1 cellular context compared by ENCODE assay signal in genomic region chr17:59964455-59965328, GRCh38.
TF ChIP-seq lines count a peak whose summit lies in the region.

A gene with protein sequence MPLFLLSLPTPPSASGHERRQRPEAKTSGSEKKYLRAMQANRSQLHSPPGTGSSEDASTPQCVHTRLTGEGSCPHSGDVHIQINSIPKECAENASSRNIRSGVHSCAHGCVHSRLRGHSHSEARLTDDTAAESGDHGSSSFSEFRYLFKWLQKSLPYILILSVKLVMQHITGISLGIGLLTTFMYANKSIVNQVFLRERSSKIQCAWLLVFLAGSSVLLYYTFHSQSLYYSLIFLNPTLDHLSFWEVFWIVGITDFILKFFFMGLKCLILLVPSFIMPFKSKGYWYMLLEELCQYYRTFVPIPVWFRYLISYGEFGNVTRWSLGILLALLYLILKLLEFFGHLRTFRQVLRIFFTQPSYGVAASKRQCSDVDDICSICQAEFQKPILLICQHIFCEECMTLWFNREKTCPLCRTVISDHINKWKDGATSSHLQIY (minus strand): TSS chr17:59964740. CDS start chr17:59964663, 77 bp downstream.

TF ChIP-seq in HepG2, 621 proteins besides CTCF, POLR2A, EP300 and RAD21 (continued from another document and continues in another):
- TF ChIP-seq, protein P1, sequence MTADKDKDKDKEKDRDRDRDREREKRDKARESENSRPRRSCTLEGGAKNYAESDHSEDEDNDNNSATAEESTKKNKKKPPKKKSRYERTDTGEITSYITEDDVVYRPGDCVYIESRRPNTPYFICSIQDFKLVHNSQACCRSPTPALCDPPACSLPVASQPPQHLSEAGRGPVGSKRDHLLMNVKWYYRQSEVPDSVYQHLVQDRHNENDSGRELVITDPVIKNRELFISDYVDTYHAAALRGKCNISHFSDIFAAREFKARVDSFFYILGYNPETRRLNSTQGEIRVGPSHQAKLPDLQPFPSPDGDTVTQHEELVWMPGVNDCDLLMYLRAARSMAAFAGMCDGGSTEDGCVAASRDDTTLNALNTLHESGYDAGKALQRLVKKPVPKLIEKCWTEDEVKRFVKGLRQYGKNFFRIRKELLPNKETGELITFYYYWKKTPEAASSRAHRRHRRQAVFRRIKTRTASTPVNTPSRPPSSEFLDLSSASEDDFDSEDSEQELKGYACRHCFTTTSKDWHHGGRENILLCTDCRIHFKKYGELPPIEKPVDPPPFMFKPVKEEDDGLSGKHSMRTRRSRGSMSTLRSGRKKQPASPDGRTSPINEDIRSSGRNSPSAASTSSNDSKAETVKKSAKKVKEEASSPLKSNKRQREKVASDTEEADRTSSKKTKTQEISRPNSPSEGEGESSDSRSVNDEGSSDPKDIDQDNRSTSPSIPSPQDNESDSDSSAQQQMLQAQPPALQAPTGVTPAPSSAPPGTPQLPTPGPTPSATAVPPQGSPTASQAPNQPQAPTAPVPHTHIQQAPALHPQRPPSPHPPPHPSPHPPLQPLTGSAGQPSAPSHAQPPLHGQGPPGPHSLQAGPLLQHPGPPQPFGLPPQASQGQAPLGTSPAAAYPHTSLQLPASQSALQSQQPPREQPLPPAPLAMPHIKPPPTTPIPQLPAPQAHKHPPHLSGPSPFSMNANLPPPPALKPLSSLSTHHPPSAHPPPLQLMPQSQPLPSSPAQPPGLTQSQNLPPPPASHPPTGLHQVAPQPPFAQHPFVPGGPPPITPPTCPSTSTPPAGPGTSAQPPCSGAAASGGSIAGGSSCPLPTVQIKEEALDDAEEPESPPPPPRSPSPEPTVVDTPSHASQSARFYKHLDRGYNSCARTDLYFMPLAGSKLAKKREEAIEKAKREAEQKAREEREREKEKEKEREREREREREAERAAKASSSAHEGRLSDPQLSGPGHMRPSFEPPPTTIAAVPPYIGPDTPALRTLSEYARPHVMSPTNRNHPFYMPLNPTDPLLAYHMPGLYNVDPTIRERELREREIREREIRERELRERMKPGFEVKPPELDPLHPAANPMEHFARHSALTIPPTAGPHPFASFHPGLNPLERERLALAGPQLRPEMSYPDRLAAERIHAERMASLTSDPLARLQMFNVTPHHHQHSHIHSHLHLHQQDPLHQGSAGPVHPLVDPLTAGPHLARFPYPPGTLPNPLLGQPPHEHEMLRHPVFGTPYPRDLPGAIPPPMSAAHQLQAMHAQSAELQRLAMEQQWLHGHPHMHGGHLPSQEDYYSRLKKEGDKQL (CRISPR knock-in tag; IDR thresholded peaks at IDR 0.05; ENCODE audit: low read depth) = no peak
- TF ChIP-seq SAFB2 (CRISPR knock-in tag; IDR thresholded peaks at IDR 0.05; ENCODE audit: borderline replicate concordance, low read depth) (peak; percentile 75), MLLT10 (CRISPR knock-in tag; IDR thresholded peaks at IDR 0.05) (no peak), REL (CRISPR knock-in tag; conservative IDR thresholded peaks at IDR 0.05) (0 out of 2 replicates have a peak, but pooled peaks have one; percentile 60), ZFP62 (CRISPR knock-in tag; IDR thresholded peaks at IDR 0.05) (no peak), ZNF670 (CRISPR knock-in tag; IDR thresholded peaks at IDR 0.05; ENCODE audit: borderline replicate concordance) (0 out of 2 replicates have a peak, but pooled peaks have one; percentile 43), HIC2 (CRISPR knock-in tag; IDR thresholded peaks at IDR 0.05; ENCODE audit: low read depth) (no peak), ZNF124 (CRISPR knock-in tag; IDR thresholded peaks at IDR 0.05) (no peak), HNRNPL (IDR thresholded peaks at IDR 0.05; ENCODE audit: low read depth, low read length) (0 out of 2 replicates have a peak, but pooled peaks have one; percentile 17), TFDP2 (CRISPR knock-in tag; IDR thresholded peaks at IDR 0.05) (peak; percentile 46), ZBTB1 (CRISPR knock-in tag; IDR thresholded peaks at IDR 0.05; ENCODE audit: borderline replicate concordance) (peak; percentile 54; the same call in 1 of the 2 replicates), TGIF2 (CRISPR knock-in tag; IDR thresholded peaks at IDR 0.05) (no peak), THAP11 (CRISPR knock-in tag; IDR thresholded peaks at IDR 0.05) (peak; percentile 56), ZNF704 (CRISPR knock-in tag; IDR thresholded peaks at IDR 0.05; ENCODE audit: borderline replicate concordance) (0 out of 2 replicates have a peak, but pooled peaks have one; percentile 23), ZNF569 (CRISPR knock-in tag; IDR thresholded peaks at IDR 0.05; ENCODE audit: borderline replicate concordance) (no peak), ZIK1 (CRISPR knock-in tag; IDR thresholded peaks at IDR 0.05; ENCODE audit: borderline replicate concordance, low read depth) (0 out of 2 replicates have a peak, but pooled peaks have one; percentile 56), ZFP41 (CRISPR knock-in tag; IDR thresholded peaks at IDR 0.05; ENCODE audit: borderline replicate concordance) (0 out of 2 replicates have a peak, but pooled peaks have one; percentile 52), ZBTB38 (CRISPR knock-in tag; IDR thresholded peaks at IDR 0.05) (peak; percentile 70), CBX5 (CRISPR knock-in tag; IDR thresholded peaks at IDR 0.05; ENCODE audit: borderline replicate concordance) (no peak), HOXA3 (CRISPR knock-in tag; IDR thresholded peaks at IDR 0.05) (peak; percentile 17; the same call in 1 of the 2 replicates), ZNF816 (CRISPR knock-in tag; IDR thresholded peaks at IDR 0.05; ENCODE audit: borderline replicate concordance) (no peak), ZGPAT (CRISPR knock-in tag; IDR thresholded peaks at IDR 0.05) (peak; percentile 70), HNF4G (IDR thresholded peaks at IDR 0.05; ENCODE audit: borderline replicate concordance, low read depth, low read length) (no peak), HNF4G (CRISPR knock-in tag; IDR thresholded peaks at IDR 0.05; ENCODE audit: borderline replicate concordance, low read depth) (no peak), ZNF383 (CRISPR knock-in tag; IDR thresholded peaks at IDR 0.05; ENCODE audit: borderline replicate concordance) (no peak), BCL6 (CRISPR knock-in tag; IDR thresholded peaks at IDR 0.05) (peak; percentile 83), ZNF234 (CRISPR knock-in tag; conservative IDR thresholded peaks at IDR 0.05) (no peak), SMARCC2 (IDR thresholded peaks at IDR 0.05) (no peak), ZNF709 (CRISPR knock-in tag; IDR thresholded peaks at IDR 0.05) (peak; percentile 70), ZNF678 (CRISPR knock-in tag; IDR thresholded peaks at IDR 0.05) (no peak), MYNN (CRISPR knock-in tag; IDR thresholded peaks at IDR 0.05; ENCODE audit: low read depth) (no peak), IRX3 (CRISPR knock-in tag; IDR thresholded peaks at IDR 0.05; ENCODE audit: borderline replicate concordance, low read depth) (peak; percentile 87; the same call in 1 of the 2 replicates), REXO4 (CRISPR knock-in tag; IDR thresholded peaks at IDR 0.05; ENCODE audit: borderline replicate concordance) (no peak), MYC (CRISPR knock-in tag; IDR thresholded peaks at IDR 0.05; ENCODE audit: borderline replicate concordance) (peak; percentile 36; the same call in 1 of the 2 replicates), TMF1 (CRISPR knock-in tag; IDR thresholded peaks at IDR 0.05; ENCODE audit: low read depth) (0 out of 2 replicates have a peak, but pooled peaks have one; percentile 48), SMYD3 (CRISPR knock-in tag; IDR thresholded peaks at IDR 0.05) (peak; percentile 61; the same call in 1 of the 2 replicates), STAT5B (CRISPR knock-in tag; IDR thresholded peaks at IDR 0.05) (peak; percentile 14; the same call in 1 of the 2 replicates), ZNF773 (CRISPR knock-in tag; IDR thresholded peaks at IDR 0.05; ENCODE audit: borderline replicate concordance) (no peak), GABPA (IDR thresholded peaks at IDR 0.05; ENCODE audit: low read depth, low read length) (no peak), GABPA (CRISPR knock-in tag; IDR thresholded peaks at IDR 0.05; ENCODE audit: low read depth) (no peak), ZNF614 (CRISPR knock-in tag; IDR thresholded peaks at IDR 0.05; ENCODE audit: borderline replicate concordance) (peak; percentile 53; the same call in 1 of the 2 replicates), FIP1L1 (IDR thresholded peaks at IDR 0.05; ENCODE audit: borderline replicate concordance, insufficient read depth, low read depth, low read length) (no peak), ZNF788 (CRISPR knock-in tag; IDR thresholded peaks at IDR 0.05; ENCODE audit: borderline replicate concordance) (peak; percentile 79), ETV6 (CRISPR knock-in tag; conservative IDR thresholded peaks at IDR 0.05) (no peak)
- TF ChIP-seq, protein P2, sequence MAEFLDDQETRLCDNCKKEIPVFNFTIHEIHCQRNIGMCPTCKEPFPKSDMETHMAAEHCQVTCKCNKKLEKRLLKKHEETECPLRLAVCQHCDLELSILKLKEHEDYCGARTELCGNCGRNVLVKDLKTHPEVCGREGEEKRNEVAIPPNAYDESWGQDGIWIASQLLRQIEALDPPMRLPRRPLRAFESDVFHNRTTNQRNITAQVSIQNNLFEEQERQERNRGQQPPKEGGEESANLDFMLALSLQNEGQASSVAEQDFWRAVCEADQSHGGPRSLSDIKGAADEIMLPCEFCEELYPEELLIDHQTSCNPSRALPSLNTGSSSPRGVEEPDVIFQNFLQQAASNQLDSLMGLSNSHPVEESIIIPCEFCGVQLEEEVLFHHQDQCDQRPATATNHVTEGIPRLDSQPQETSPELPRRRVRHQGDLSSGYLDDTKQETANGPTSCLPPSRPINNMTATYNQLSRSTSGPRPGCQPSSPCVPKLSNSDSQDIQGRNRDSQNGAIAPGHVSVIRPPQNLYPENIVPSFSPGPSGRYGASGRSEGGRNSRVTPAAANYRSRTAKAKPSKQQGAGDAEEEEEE (CRISPR knock-in tag; IDR thresholded peaks at IDR 0.05; ENCODE audit: borderline replicate concordance) = no peak; the same call in 1 of the 2 replicates
- TF ChIP-seq, protein P3, sequence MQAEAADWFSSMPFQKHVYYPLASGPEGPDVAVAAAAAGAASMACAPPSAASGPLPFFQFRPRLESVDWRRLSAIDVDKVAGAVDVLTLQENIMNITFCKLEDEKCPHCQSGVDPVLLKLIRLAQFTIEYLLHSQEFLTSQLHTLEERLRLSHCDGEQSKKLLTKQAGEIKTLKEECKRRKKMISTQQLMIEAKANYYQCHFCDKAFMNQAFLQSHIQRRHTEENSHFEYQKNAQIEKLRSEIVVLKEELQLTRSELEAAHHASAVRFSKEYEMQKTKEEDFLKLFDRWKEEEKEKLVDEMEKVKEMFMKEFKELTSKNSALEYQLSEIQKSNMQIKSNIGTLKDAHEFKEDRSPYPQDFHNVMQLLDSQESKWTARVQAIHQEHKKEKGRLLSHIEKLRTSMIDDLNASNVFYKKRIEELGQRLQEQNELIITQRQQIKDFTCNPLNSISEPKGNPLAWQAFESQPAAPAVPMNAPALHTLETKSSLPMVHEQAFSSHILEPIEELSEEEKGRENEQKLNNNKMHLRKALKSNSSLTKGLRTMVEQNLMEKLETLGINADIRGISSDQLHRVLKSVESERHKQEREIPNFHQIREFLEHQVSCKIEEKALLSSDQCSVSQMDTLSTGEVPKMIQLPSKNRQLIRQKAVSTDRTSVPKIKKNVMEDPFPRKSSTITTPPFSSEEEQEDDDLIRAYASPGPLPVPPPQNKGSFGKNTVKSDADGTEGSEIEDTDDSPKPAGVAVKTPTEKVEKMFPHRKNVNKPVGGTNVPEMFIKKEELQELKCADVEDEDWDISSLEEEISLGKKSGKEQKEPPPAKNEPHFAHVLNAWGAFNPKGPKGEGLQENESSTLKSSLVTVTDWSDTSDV (CRISPR knock-in tag; IDR thresholded peaks at IDR 0.05) = no peak
- TF ChIP-seq, protein P4, sequence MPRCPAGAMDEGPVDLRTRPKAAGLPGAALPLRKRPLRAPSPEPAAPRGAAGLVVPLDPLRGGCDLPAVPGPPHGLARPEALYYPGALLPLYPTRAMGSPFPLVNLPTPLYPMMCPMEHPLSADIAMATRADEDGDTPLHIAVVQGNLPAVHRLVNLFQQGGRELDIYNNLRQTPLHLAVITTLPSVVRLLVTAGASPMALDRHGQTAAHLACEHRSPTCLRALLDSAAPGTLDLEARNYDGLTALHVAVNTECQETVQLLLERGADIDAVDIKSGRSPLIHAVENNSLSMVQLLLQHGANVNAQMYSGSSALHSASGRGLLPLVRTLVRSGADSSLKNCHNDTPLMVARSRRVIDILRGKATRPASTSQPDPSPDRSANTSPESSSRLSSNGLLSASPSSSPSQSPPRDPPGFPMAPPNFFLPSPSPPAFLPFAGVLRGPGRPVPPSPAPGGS (CRISPR knock-in tag; IDR thresholded peaks at IDR 0.05) = peak; percentile 56; the same call in 1 of the 2 replicates
